ENCODE assay signal across 19 cellular contexts in genomic region chr3:101155828-101156227, GRCh38.
DNase-seq lines count a peak whose midpoint lies in the region; ATAC-seq, FAIRE-seq and TF ChIP-seq lines count a peak whose summit lies in the region.
"Had no signal": no experiment of that assay in that cellular context is flagged by ENCODE, and none has a peak within 500 bp of the region (broad histone marks: within the 10 kb centered on the region; RNA-seq: fewer than 3 reads in every experiment).

No MANE protein-coding gene starts in this region.

- no peak for TF ChIP-seq CTCF in CD14-positive monocyte (IDR thresholded peaks at IDR 0.05)

- H3K9me3 Mint-ChIP-seq in immature natural killer cell (no peaks in the 10 kb centered on the region), CD14-positive monocyte (peaks cover 0 to 7% (median 2%) of the 10 kb centered on the region in 7 donors)
- H3K9me3 Mint-ChIP-seq: CD4-positive, alpha-beta T cell; GM23338; IgD-negative memory B cell had no signal

- intact Hi-C loops in left ventricle myocardium superior (cut with micrococcal nuclease) (no loop called here), CD14-positive monocyte (cut with micrococcal nuclease) (no loop called here)

- no peaks in the 10 kb centered on the region for H3K9me3 ChIP-seq in MG63

- H3K4me3 Mint-ChIP-seq in immature natural killer cell: no peak overlapping the region
- H3K4me3 Mint-ChIP-seq in CD14-positive monocyte: no peak overlapping the region
- H3K4me3 Mint-ChIP-seq: B cell; CD4-positive, alpha-beta T cell; GM23338; IgD-negative memory B cell had no signal

- H3K27me3 Mint-ChIP-seq in immature natural killer cell (ENCODE audit: low read depth in 3 of 3) (peaks cover 0 to 4% (median 4%) of the 10 kb centered on the region in 3 donors), CD14-positive monocyte (ENCODE audit: low read depth in 3 of 3) (no peaks in the 10 kb centered on the region)

- H3K36me3 ChIP-seq in MG63: no peaks in the 10 kb centered on the region

- no peak overlapping the region for H3K4me3 ChIP-seq in MG63
- H3K4me3 ChIP-seq: GM23338 had no signal

- H3K4me1 Mint-ChIP-seq in immature natural killer cell (no peaks in the 10 kb centered on the region), CD14-positive monocyte (no peaks in the 10 kb centered on the region)
- H3K4me1 Mint-ChIP-seq: B cell, GM23338, IgD-negative memory B cell had no signal

- DNase-seq in MG63 (peak; percentile 55), amniotic epithelial cell (ENCODE audit: low read depth) (peak; percentile 74), left ventricle myocardium superior (no peak), renal cortical epithelial cell (ENCODE audit: low read depth) (peak; percentile 17), frontal cortex (ENCODE audit: low spot score in 2 of 2) (no peak), immature natural killer cell (no peak), CD14-positive monocyte (ENCODE audit: low spot score) (no peak)
- DNase-seq: CD4-positive, alpha-beta T cell; DMS79 treated with DMSO at 0.1 percent for 48 hours; Kasumi-1; NCI-H1105; NCI-H1694; NCI-H2107; NCI-H2227 treated with DMSO at 0.1 percent for 48 hours; NCI-H524 treated with DMSO at 0.1 percent for 48 hours; NK-92 treated with Interleukin-12 subunit alpha and Interleukin-12 subunit beta, amount 100 ng/mL, for 24 hours had no signal

- no peak overlapping the region for H3K27ac Mint-ChIP-seq in immature natural killer cell
- no peak overlapping the region for H3K27ac Mint-ChIP-seq in CD14-positive monocyte
- H3K27ac Mint-ChIP-seq: B cell; CD4-positive, alpha-beta T cell; GM23338; IgD-negative memory B cell had no signal

- FAIRE-seq in frontal cortex (lab: Jason Lieb, UNC): no peak

- H3K27me3 ChIP-seq in MG63: no peaks in the 10 kb centered on the region

- peak; percentile 99 for ATAC-seq in left ventricle myocardium superior
- ATAC-seq: GM23338 had no signal

- H3K36me3 Mint-ChIP-seq in immature natural killer cell (no peaks in the 10 kb centered on the region), CD14-positive monocyte (no peaks in the 10 kb centered on the region)

Comparison
In these comparisons a context has a peak if more than half of its experiments do, and no peak if none do; other contexts are left out.
1. DNase-seq: peak in MG63 (single experiment), amniotic epithelial cell (single experiment) and renal cortical epithelial cell (single experiment); none in left ventricle myocardium superior (single experiment), frontal cortex (0 of 2), immature natural killer cell (0 of 3) and CD14-positive monocyte (single experiment).